Comparison of ENCODE assay signal across 7 cellular contexts in genomic region chr22:40176921-40177737, GRCh38. TPM values are rescaled to one million over a fixed set of nuclear protein-coding genes. Genes with fewer than 3 reads are reported as not detected.
DNase-seq lines count a peak whose midpoint lies in the region; ATAC-seq and TF ChIP-seq lines count a peak whose summit lies in the region.

No MANE protein-coding gene starts in this region.

- TF ChIP-seq CTCF in nephron progenitor cell (IDR thresholded peaks at IDR 0.05): no peak

- peak overlapping the region; percentile 99 for H3K27ac Mint-ChIP-seq in nephron progenitor cell

- H3K9me3 Mint-ChIP-seq in nephron progenitor cell: no peaks in the 10 kb centered on the region

- peak overlapping the region; percentile 67 for H3K27ac ChIP-seq in substantia nigra (ENCODE audit: low read depth, low read length, poor library complexity, severe bottlenecking)

- H3K36me3 Mint-ChIP-seq in nephron progenitor cell (ENCODE audit: low read depth): no peaks in the 10 kb centered on the region

- ATAC-seq in GM19025 (IDR thresholded peaks at IDR 0.05; ENCODE audit: low read depth, unreplicated experiment) (peak; percentile 15), esophagus mucosa (peak; percentile 70), HG03520 (IDR thresholded peaks at IDR 0.05; ENCODE audit: unreplicated experiment) (no peak)

- H3K4me3 Mint-ChIP-seq in nephron progenitor cell: peak overlapping the region; percentile 97

- peaks cover 46% of the 10 kb centered on the region for H3K4me1 Mint-ChIP-seq in nephron progenitor cell

- no peaks in the 10 kb centered on the region for H3K27me3 Mint-ChIP-seq in nephron progenitor cell (ENCODE audit: low read depth, poor library complexity)

- peak; percentile 19 for DNase-seq in NCI-H748 treated with DMSO at 0.1 percent for 48 hours (lab: John Stamatoyannopoulos, UW)
- peak; percentile 83 for DNase-seq in activated CD8-positive, alpha-beta memory T cell treated with anti-CD3 and anti-CD28 coated beads, Interleukin-2, amount 50 U/mL, for 48 hours
- DNase-seq in nephron progenitor cell: peak; percentile 13
- DNase-seq in substantia nigra (lab: John Stamatoyannopoulos, UW): peak in 4 of 49 donors; percentile 15 to 31 (median 22)

RNA-seq across cellular contexts. Expression of gene TNRC6B, which starts 0.6 kb away (rescaled TPM):
- 19.3 TPM for total RNA-seq in esophagus mucosa
